Comparison of ENCODE assay signal across 24 cellular contexts in the genomic region with DNA sequence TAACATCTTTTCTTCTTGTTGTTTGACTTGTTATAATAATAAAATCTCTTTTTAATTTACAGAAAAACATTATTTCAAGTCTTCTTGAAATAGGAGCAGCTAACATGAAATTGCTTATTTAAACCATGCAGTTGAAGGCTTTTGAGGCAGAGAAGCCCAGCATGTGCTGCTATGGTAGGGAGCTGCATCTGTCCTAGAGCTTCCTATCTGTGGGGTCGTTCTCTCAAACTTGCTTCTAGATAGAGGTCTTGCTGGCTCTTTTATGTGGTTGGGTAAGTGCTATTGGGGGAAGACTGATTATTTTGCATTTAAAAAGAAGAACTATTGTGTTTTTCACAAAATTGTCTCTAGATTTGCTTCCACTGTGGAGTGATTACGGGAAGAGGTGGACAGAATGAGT.
"Had no signal": no experiment of that assay in that cellular context is flagged by ENCODE, and none has a peak within 500 bp of the region (broad histone marks: within the 10 kb centered on the region; RNA-seq: fewer than 3 reads in every experiment).

No MANE protein-coding gene starts in this region.

- H3K27ac ChIP-seq: adrenal gland, SJCRH30, VCaP had no signal

- DNase-seq: activated CD4-positive, alpha-beta memory T cell treated with anti-CD3 and anti-CD28 coated beads, Interleukin-2, amount 10 ng/mL, durations not matched to agents 7 days and 5 days; activated CD4-positive, alpha-beta T cell treated with anti-CD3 and anti-CD28 coated beads for 36 hours; activated CD4-positive, alpha-beta T cell treated with anti-CD3 and anti-CD28 coated beads, Interleukin-2, amount 50 U/mL, for 1 hour; activated naive CD4-positive, alpha-beta T cell treated with anti-CD3 and anti-CD28 coated beads, Interleukin-2, amount 50 U/mL, for 16 hours; activated naive CD8-positive, alpha-beta T cell treated with anti-CD3 and anti-CD28 coated beads, Interleukin-2, amount 10 ng/mL, durations not matched to agents 7 days and 5 days; activated T-cell treated with anti-CD3 and anti-CD28 coated beads for 4 hours; activated T-cell treated with anti-CD3 and anti-CD28 coated beads, Interleukin-2, amount 50 U/mL, for 48 hours; adrenal gland; anterior cingulate cortex; cerebellar nuclear complex; MM.1S; NCI-H1105; NCI-H1436; NCI-H1694 treated with DMSO at 0.1 percent for 48 hours; NCI-H2029 treated with DMSO at 0.1 percent for 48 hours; NCI-H446; NCI-H524; Right ventricle myocardium superior; SJCRH30; SK-N-SH; T-helper 1 cell had no signal

- ATAC-seq: activated CD4-positive, alpha-beta T cell treated with anti-CD3 and anti-CD28 coated beads for 36 hours; Panc1 had no signal

- H3K27me3 ChIP-seq: adrenal gland, SJCRH30 had no signal

- H3K9me3 ChIP-seq: adrenal gland, SJCRH30, SK-N-SH had no signal

- H3K36me3 ChIP-seq: adrenal gland, SJCRH30 had no signal

- H3K4me1 Mint-ChIP-seq: activated CD4-positive, alpha-beta memory T cell treated with anti-CD3 and anti-CD28 coated beads, Interleukin-2, amount 10 ng/mL, durations not matched to agents 7 days and 5 days had no signal

- H3K4me1 ChIP-seq: SJCRH30 had no signal

- H3K27ac Mint-ChIP-seq: activated CD4-positive, alpha-beta memory T cell treated with anti-CD3 and anti-CD28 coated beads, Interleukin-2, amount 10 ng/mL, durations not matched to agents 7 days and 5 days; activated CD4-positive, alpha-beta T cell treated with anti-CD3 and anti-CD28 coated beads for 36 hours; activated naive CD8-positive, alpha-beta T cell treated with anti-CD3 and anti-CD28 coated beads, Interleukin-2, amount 10 ng/mL, durations not matched to agents 7 days and 5 days; activated T-helper 2 cell treated with anti-CD3 and anti-CD28 coated beads, Interferon-gamma antibody, Interleukin-2, Interleukin-4, amounts not matched to agents 10 μg/mL and 5 μg/mL and 100 μg/mL, durations not matched to agents 14 hours and 24 hours and 36 hours had no signal

- H3K4me2 ChIP-seq: SK-N-SH had no signal

- H3K9me2 ChIP-seq: SK-N-SH had no signal

- H3K4me3 Mint-ChIP-seq: activated CD4-positive, alpha-beta memory T cell treated with anti-CD3 and anti-CD28 coated beads, Interleukin-2, amount 10 ng/mL, durations not matched to agents 7 days and 5 days; activated CD4-positive, alpha-beta T cell treated with anti-CD3 and anti-CD28 coated beads for 36 hours; activated naive CD8-positive, alpha-beta T cell treated with anti-CD3 and anti-CD28 coated beads, Interleukin-2, amount 10 ng/mL, durations not matched to agents 7 days and 5 days had no signal

- H3K27me3 Mint-ChIP-seq: activated CD4-positive, alpha-beta T cell treated with anti-CD3 and anti-CD28 coated beads for 36 hours; activated naive CD8-positive, alpha-beta T cell treated with anti-CD3 and anti-CD28 coated beads, Interleukin-2, amount 10 ng/mL, durations not matched to agents 7 days and 5 days had no signal

- H3K4me3 ChIP-seq: adrenal gland, SJCRH30 had no signal

- H3K9me3 Mint-ChIP-seq: activated CD4-positive, alpha-beta memory T cell treated with anti-CD3 and anti-CD28 coated beads, Interleukin-2, amount 10 ng/mL, durations not matched to agents 7 days and 5 days; activated T-helper 2 cell treated with anti-CD3 and anti-CD28 coated beads, Interferon-gamma antibody, Interleukin-2, Interleukin-4, amounts not matched to agents 10 μg/mL and 5 μg/mL and 100 μg/mL, durations not matched to agents 14 hours and 24 hours and 36 hours had no signal

- H3K36me3 Mint-ChIP-seq: activated naive CD8-positive, alpha-beta T cell treated with anti-CD3 and anti-CD28 coated beads, Interleukin-2, amount 10 ng/mL, durations not matched to agents 7 days and 5 days had no signal

- H3K9ac ChIP-seq: SK-N-SH had no signal
